Comparison of ENCODE assay signal across 1 cellular context in the genomic region with DNA sequence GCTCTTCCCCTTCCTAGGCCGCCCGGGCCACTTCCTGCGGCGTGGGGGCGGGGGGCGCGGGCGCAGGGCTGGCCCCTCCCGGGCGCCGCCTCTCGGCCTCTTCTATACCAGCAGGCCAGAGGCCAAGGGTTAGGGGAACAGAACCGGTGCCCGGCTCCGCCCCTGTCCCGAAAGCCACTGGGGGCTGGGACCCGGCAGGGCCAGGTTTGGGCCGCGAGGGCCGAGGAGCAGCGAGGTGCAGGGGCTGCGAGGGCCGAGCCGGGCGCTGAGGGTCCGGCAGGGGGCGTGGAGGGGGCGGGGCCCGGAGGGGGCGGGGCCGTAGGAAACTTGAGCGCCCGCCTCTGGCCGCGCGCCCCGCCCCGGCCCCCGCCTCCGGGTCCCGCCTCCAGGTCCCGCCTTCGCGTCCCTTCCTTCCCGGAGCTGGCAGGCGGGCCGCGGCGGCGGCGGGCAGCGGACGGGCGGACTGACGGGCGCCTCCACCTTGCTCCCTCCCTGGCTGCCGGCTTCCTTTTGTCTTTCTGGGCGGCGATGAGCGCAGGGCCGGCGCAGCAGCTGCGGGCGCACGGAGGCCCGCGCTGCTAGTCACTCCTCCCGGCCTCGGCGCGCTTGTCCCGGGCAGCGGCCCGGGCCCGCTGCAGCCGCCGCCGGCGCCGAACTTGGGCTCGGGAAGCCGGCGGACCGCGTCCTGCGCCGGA.
A peak's percentile ranks its signal among the peaks of the same experiment; 100 is the strongest.
TF ChIP-seq lines count a peak whose summit lies in the region.

A gene (plus strand): TSS at position 426 of the 695 bp plus-strand sequence. CDS start 116,854 bp downstream, outside the sequence.

TF ChIP-seq in HepG2, 621 proteins besides CTCF, POLR2A, EP300 and RAD21 (continued from another document and continues in another):
- TF ChIP-seq ZNF354B (CRISPR knock-in tag; IDR thresholded peaks at IDR 0.05) = no peak
- no peak for TF ChIP-seq ZNF7 (CRISPR knock-in tag; IDR thresholded peaks at IDR 0.05)
- peak; percentile 40; the same call in 1 of the 2 replicates for TF ChIP-seq TAF1 (CRISPR knock-in tag; IDR thresholded peaks at IDR 0.05)
- no peak for TF ChIP-seq FOXC1 (CRISPR knock-in tag; IDR thresholded peaks at IDR 0.05; ENCODE audit: borderline replicate concordance)
- no peak for TF ChIP-seq ARNT2 (CRISPR knock-in tag; IDR thresholded peaks at IDR 0.05; ENCODE audit: low read depth)
- TF ChIP-seq, protein P1, sequence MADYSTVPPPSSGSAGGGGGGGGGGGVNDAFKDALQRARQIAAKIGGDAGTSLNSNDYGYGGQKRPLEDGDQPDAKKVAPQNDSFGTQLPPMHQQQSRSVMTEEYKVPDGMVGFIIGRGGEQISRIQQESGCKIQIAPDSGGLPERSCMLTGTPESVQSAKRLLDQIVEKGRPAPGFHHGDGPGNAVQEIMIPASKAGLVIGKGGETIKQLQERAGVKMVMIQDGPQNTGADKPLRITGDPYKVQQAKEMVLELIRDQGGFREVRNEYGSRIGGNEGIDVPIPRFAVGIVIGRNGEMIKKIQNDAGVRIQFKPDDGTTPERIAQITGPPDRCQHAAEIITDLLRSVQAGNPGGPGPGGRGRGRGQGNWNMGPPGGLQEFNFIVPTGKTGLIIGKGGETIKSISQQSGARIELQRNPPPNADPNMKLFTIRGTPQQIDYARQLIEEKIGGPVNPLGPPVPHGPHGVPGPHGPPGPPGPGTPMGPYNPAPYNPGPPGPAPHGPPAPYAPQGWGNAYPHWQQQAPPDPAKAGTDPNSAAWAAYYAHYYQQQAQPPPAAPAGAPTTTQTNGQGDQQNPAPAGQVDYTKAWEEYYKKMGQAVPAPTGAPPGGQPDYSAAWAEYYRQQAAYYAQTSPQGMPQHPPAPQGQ (CRISPR knock-in tag; IDR thresholded peaks at IDR 0.05; ENCODE audit: borderline replicate concordance) = no peak
- TF ChIP-seq ZNF468 (CRISPR knock-in tag; IDR thresholded peaks at IDR 0.05) = no peak
- TF ChIP-seq, protein P2, sequence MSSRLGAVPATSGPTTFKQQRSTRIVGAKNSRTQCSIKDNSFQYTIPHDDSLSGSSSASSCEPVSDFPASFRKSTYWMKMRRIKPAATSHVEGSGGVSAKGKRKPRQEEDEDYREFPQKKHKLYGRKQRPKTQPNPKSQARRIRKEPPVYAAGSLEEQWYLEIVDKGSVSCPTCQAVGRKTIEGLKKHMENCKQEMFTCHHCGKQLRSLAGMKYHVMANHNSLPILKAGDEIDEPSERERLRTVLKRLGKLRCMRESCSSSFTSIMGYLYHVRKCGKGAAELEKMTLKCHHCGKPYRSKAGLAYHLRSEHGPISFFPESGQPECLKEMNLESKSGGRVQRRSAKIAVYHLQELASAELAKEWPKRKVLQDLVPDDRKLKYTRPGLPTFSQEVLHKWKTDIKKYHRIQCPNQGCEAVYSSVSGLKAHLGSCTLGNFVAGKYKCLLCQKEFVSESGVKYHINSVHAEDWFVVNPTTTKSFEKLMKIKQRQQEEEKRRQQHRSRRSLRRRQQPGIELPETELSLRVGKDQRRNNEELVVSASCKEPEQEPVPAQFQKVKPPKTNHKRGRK (CRISPR knock-in tag; IDR thresholded peaks at IDR 0.05) = no peak
- TF ChIP-seq, protein P3, sequence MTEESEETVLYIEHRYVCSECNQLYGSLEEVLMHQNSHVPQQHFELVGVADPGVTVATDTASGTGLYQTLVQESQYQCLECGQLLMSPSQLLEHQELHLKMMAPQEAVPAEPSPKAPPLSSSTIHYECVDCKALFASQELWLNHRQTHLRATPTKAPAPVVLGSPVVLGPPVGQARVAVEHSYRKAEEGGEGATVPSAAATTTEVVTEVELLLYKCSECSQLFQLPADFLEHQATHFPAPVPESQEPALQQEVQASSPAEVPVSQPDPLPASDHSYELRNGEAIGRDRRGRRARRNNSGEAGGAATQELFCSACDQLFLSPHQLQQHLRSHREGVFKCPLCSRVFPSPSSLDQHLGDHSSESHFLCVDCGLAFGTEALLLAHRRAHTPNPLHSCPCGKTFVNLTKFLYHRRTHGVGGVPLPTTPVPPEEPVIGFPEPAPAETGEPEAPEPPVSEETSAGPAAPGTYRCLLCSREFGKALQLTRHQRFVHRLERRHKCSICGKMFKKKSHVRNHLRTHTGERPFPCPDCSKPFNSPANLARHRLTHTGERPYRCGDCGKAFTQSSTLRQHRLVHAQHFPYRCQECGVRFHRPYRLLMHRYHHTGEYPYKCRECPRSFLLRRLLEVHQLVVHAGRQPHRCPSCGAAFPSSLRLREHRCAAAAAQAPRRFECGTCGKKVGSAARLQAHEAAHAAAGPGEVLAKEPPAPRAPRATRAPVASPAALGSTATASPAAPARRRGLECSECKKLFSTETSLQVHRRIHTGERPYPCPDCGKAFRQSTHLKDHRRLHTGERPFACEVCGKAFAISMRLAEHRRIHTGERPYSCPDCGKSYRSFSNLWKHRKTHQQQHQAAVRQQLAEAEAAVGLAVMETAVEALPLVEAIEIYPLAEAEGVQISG (CRISPR knock-in tag; IDR thresholded peaks at IDR 0.05) = peak; percentile 86
- no peak for TF ChIP-seq KDM1A (CRISPR knock-in tag; IDR thresholded peaks at IDR 0.05)
- no peak for TF ChIP-seq CEBPB (IDR thresholded peaks at IDR 0.05; ENCODE audit: borderline replicate concordance, low read depth, low read length)
- peak; percentile 66; the same call in 1 of the 2 replicates for TF ChIP-seq ZBTB7A (CRISPR knock-in tag; IDR thresholded peaks at IDR 0.05)
- no peak for TF ChIP-seq ZNF335 (CRISPR knock-in tag; IDR thresholded peaks at IDR 0.05)
- 0 out of 2 replicates have a peak, but pooled peaks have one; percentile 42 for TF ChIP-seq ESRRA (CRISPR knock-in tag; IDR thresholded peaks at IDR 0.05; ENCODE audit: low read depth)
- peak; percentile 61 for TF ChIP-seq GABPA (IDR thresholded peaks at IDR 0.05; ENCODE audit: low read depth, low read length)
- TF ChIP-seq GABPA (CRISPR knock-in tag; IDR thresholded peaks at IDR 0.05; ENCODE audit: low read depth) = peak; percentile 61; the same call in 1 of the 2 replicates
- no peak; the same call in 1 of the 2 replicates for TF ChIP-seq ZNF780A (CRISPR knock-in tag; IDR thresholded peaks at IDR 0.05)
- no peak for TF ChIP-seq SOX6 (IDR thresholded peaks at IDR 0.05)
- peak; percentile 30 for TF ChIP-seq SOX6 (CRISPR knock-in tag; IDR thresholded peaks at IDR 0.05)
- no peak for TF ChIP-seq ZNF432 (CRISPR knock-in tag; IDR thresholded peaks at IDR 0.05; ENCODE audit: borderline replicate concordance)
- no peak; the same call in 1 of the 2 replicates for TF ChIP-seq ZMYM2 (CRISPR knock-in tag; IDR thresholded peaks at IDR 0.05)
- no peak for TF ChIP-seq U2AF2 (IDR thresholded peaks at IDR 0.05; ENCODE audit: low read depth, low read length)
- no peak; the same call in 1 of the 2 replicates for TF ChIP-seq RXRA (CRISPR knock-in tag; IDR thresholded peaks at IDR 0.05)
- TF ChIP-seq, protein P4, sequence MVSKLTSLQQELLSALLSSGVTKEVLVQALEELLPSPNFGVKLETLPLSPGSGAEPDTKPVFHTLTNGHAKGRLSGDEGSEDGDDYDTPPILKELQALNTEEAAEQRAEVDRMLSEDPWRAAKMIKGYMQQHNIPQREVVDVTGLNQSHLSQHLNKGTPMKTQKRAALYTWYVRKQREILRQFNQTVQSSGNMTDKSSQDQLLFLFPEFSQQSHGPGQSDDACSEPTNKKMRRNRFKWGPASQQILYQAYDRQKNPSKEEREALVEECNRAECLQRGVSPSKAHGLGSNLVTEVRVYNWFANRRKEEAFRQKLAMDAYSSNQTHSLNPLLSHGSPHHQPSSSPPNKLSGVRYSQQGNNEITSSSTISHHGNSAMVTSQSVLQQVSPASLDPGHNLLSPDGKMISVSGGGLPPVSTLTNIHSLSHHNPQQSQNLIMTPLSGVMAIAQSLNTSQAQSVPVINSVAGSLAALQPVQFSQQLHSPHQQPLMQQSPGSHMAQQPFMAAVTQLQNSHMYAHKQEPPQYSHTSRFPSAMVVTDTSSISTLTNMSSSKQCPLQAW (CRISPR knock-in tag; IDR thresholded peaks at IDR 0.05) = peak; percentile 47; the same call in 1 of the 2 replicates
- no peak for TF ChIP-seq EEA1 (CRISPR knock-in tag; IDR thresholded peaks at IDR 0.05; ENCODE audit: borderline replicate concordance)
- TF ChIP-seq, protein P5, sequence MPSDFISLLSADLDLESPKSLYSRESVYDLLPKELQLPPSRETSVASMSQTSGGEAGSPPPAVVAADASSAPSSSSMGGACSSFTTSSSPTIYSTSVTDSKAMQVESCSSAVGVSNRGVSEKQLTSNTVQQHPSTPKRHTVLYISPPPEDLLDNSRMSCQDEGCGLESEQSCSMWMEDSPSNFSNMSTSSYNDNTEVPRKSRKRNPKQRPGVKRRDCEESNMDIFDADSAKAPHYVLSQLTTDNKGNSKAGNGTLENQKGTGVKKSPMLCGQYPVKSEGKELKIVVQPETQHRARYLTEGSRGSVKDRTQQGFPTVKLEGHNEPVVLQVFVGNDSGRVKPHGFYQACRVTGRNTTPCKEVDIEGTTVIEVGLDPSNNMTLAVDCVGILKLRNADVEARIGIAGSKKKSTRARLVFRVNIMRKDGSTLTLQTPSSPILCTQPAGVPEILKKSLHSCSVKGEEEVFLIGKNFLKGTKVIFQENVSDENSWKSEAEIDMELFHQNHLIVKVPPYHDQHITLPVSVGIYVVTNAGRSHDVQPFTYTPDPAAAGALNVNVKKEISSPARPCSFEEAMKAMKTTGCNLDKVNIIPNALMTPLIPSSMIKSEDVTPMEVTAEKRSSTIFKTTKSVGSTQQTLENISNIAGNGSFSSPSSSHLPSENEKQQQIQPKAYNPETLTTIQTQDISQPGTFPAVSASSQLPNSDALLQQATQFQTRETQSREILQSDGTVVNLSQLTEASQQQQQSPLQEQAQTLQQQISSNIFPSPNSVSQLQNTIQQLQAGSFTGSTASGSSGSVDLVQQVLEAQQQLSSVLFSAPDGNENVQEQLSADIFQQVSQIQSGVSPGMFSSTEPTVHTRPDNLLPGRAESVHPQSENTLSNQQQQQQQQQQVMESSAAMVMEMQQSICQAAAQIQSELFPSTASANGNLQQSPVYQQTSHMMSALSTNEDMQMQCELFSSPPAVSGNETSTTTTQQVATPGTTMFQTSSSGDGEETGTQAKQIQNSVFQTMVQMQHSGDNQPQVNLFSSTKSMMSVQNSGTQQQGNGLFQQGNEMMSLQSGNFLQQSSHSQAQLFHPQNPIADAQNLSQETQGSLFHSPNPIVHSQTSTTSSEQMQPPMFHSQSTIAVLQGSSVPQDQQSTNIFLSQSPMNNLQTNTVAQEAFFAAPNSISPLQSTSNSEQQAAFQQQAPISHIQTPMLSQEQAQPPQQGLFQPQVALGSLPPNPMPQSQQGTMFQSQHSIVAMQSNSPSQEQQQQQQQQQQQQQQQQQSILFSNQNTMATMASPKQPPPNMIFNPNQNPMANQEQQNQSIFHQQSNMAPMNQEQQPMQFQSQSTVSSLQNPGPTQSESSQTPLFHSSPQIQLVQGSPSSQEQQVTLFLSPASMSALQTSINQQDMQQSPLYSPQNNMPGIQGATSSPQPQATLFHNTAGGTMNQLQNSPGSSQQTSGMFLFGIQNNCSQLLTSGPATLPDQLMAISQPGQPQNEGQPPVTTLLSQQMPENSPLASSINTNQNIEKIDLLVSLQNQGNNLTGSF (CRISPR knock-in tag; IDR thresholded peaks at IDR 0.05) = 0 out of 2 replicates have a peak, but pooled peaks have one; percentile 6
- no peak for TF ChIP-seq ADNP (CRISPR knock-in tag; IDR thresholded peaks at IDR 0.05)
- TF ChIP-seq ZNF350 (CRISPR knock-in tag; IDR thresholded peaks at IDR 0.05; ENCODE audit: borderline replicate concordance, low read depth) = no peak; the same call in 1 of the 2 replicates
- peak; percentile 97 for TF ChIP-seq MAZ (IDR thresholded peaks at IDR 0.05; ENCODE audit: borderline replicate concordance, low read depth, low read length)
- peak; percentile 91 for TF ChIP-seq MAZ (CRISPR knock-in tag; IDR thresholded peaks at IDR 0.05; ENCODE audit: low read depth)
- no peak for TF ChIP-seq SAFB2 (CRISPR knock-in tag; IDR thresholded peaks at IDR 0.05; ENCODE audit: borderline replicate concordance, low read depth)
- TF ChIP-seq, protein P6, sequence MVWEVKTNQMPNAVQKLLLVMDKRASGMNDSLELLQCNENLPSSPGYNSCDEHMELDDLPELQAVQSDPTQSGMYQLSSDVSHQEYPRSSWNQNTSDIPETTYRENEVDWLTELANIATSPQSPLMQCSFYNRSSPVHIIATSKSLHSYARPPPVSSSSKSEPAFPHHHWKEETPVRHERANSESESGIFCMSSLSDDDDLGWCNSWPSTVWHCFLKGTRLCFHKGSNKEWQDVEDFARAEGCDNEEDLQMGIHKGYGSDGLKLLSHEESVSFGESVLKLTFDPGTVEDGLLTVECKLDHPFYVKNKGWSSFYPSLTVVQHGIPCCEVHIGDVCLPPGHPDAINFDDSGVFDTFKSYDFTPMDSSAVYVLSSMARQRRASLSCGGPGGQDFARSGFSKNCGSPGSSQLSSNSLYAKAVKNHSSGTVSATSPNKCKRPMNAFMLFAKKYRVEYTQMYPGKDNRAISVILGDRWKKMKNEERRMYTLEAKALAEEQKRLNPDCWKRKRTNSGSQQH (CRISPR knock-in tag; IDR thresholded peaks at IDR 0.05; ENCODE audit: low read depth) = 0 out of 2 replicates have a peak, but pooled peaks have one; percentile 81
- TF ChIP-seq GPN1 (CRISPR knock-in tag; IDR thresholded peaks at IDR 0.05; ENCODE audit: borderline replicate concordance) = no peak
- no peak for TF ChIP-seq TCF7L2 (IDR thresholded peaks at IDR 0.05; ENCODE audit: low read depth, low read length)
- no peak for TF ChIP-seq PAX8 (CRISPR knock-in tag; IDR thresholded peaks at IDR 0.05; ENCODE audit: borderline replicate concordance)
- TF ChIP-seq KMT2B (CRISPR knock-in tag; IDR thresholded peaks at IDR 0.05) = no peak
- no peak for TF ChIP-seq KLF15 (CRISPR knock-in tag; IDR thresholded peaks at IDR 0.05; ENCODE audit: borderline replicate concordance)
- no peak for TF ChIP-seq ZNF33A (CRISPR knock-in tag; IDR thresholded peaks at IDR 0.05; ENCODE audit: borderline replicate concordance)
- TF ChIP-seq ZNF589 (CRISPR knock-in tag; conservative IDR thresholded peaks at IDR 0.05) = no peak
- TF ChIP-seq IKZF4 (CRISPR knock-in tag; IDR thresholded peaks at IDR 0.05; ENCODE audit: borderline replicate concordance, low read depth, not compliant biosample characterization) = peak; percentile 27
- no peak for TF ChIP-seq XBP1 (CRISPR knock-in tag; IDR thresholded peaks at IDR 0.05)
- TF ChIP-seq SMYD3 (CRISPR knock-in tag; IDR thresholded peaks at IDR 0.05) = peak; percentile 34; the same call in 1 of the 2 replicates
- TF ChIP-seq NBN (conservative IDR thresholded peaks at IDR 0.05) = no peak
- no peak for TF ChIP-seq AGO1 (IDR thresholded peaks at IDR 0.05; ENCODE audit: low read depth, low read length, poor library complexity, severe bottlenecking)
- TF ChIP-seq ZNF891 (CRISPR knock-in tag; IDR thresholded peaks at IDR 0.05) = no peak
- TF ChIP-seq, protein P7, sequence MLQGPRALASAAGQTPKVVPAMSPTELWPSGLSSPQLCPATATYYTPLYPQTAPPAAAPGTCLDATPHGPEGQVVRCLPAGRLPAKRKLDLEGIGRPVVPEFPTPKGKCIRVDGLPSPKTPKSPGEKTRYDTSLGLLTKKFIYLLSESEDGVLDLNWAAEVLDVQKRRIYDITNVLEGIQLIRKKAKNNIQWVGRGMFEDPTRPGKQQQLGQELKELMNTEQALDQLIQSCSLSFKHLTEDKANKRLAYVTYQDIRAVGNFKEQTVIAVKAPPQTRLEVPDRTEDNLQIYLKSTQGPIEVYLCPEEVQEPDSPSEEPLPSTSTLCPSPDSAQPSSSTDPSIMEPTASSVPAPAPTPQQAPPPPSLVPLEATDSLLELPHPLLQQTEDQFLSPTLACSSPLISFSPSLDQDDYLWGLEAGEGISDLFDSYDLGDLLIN (CRISPR knock-in tag; IDR thresholded peaks at IDR 0.05; ENCODE audit: borderline replicate concordance) = no peak
- peak; percentile 76 for TF ChIP-seq HDAC1 (CRISPR knock-in tag; IDR thresholded peaks at IDR 0.05)
- TF ChIP-seq GLI4 (CRISPR knock-in tag; IDR thresholded peaks at IDR 0.05; ENCODE audit: borderline replicate concordance) = no peak
- no peak; the same call in 1 of the 2 replicates for TF ChIP-seq YEATS2 (CRISPR knock-in tag; IDR thresholded peaks at IDR 0.05; ENCODE audit: borderline replicate concordance)
- no peak for TF ChIP-seq PAWR (CRISPR knock-in tag; IDR thresholded peaks at IDR 0.05; ENCODE audit: borderline replicate concordance)
- no peak; the same call in 1 of the 2 replicates for TF ChIP-seq ZSCAN20 (CRISPR knock-in tag; IDR thresholded peaks at IDR 0.05; ENCODE audit: borderline replicate concordance)
